22 cellular contexts compared by ENCODE assay signal in the genomic region with DNA sequence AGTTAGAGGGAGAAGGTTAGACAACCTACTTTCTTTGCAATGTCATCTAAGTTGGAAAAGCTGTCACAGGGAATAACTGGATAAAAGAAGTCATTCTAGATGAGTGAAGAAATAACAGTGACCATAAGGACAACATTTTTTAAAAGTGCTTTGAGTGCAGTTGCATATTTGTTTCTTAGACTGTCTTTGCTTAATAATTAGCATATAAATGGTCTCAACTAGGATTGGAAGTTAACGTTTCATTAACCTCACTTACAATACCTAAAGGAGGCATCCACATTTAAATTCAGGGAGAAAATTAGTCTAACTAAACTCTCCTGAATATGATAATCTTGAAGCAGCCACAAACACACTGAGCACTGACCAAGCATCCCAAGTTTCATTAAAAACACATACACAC.
DNase-seq lines count a peak whose midpoint lies in the region; ATAC-seq and TF ChIP-seq lines count a peak whose summit lies in the region.
"Had no signal": no experiment of that assay in that cellular context is flagged by ENCODE, and none has a peak within 500 bp of the region (broad histone marks: within the 10 kb centered on the region; RNA-seq: fewer than 3 reads in every experiment).

No MANE protein-coding gene starts in this region.

- no peaks in the 10 kb centered on the region for H4K20me1 ChIP-seq in neural progenitor cell (ENCODE audit: low read depth)

- CTCF ChIA-PET in WTC11 (lab: Charles Lee) (no interaction called here), RWPE1 (lab: Yijun Ruan, JAX) (no interaction called here)

- H3K9me3 Mint-ChIP-seq in WTC11 (peaks cover 29% of the 10 kb centered on the region), neural progenitor cell (peaks cover 9% of the 10 kb centered on the region)

- no peak overlapping the region for H3K4me2 ChIP-seq in neural progenitor cell
- H3K4me2 ChIP-seq: SK-N-SH had no signal

- POLR2A ChIA-PET in WTC11 (lab: Charles Lee), result no interaction called here
- POLR2A ChIA-PET in RWPE1 (lab: Yijun Ruan, JAX; ENCODE audit: low non-redundant PET), result no interaction called here

- TF ChIP-seq POLR2A in body of pancreas (IDR thresholded peaks at IDR 0.05), result no peak

- H3K27me3 Mint-ChIP-seq in WTC11 (ENCODE audit: low read depth), result no peaks in the 10 kb centered on the region
- H3K27me3 Mint-ChIP-seq in neural progenitor cell (ENCODE audit: insufficient read depth, low read depth), result no peaks in the 10 kb centered on the region
- H3K27me3 Mint-ChIP-seq: IgD-negative memory B cell, T-cell had no signal

- WGBS in body of pancreas, 2 donors, result 34 to 38% methylated on average over 1 of the region's 1 CpG

- no peaks in the 10 kb centered on the region for H3F3A ChIP-seq in neural progenitor cell (ENCODE audit: low read depth)

- no peak for TF ChIP-seq CTCF in WTC11 (IDR thresholded peaks at IDR 0.05)
- no peak for TF ChIP-seq CTCF in neural progenitor cell (IDR thresholded peaks at IDR 0.05)
- no peak for TF ChIP-seq CTCF in RWPE1 (conservative IDR thresholded peaks at IDR 0.05; ENCODE audit: low read depth)
- TF ChIP-seq CTCF in body of pancreas (IDR thresholded peaks at IDR 0.05), result no peak

- H3K4me1 ChIP-seq in ACC112 (ENCODE audit: control insufficient read depth, insufficient read depth, low read length, unreplicated experiment) (no peaks in the 10 kb centered on the region), HUES6 (ENCODE audit: control insufficient read depth, insufficient read depth, low read length) (peaks cover 11% of the 10 kb centered on the region; the same call in 1 of the 2 replicates), neural progenitor cell (no peaks in the 10 kb centered on the region), body of pancreas (no peaks in the 10 kb centered on the region)

- H3K4me3 Mint-ChIP-seq in WTC11 (no peak overlapping the region), neural progenitor cell (no peak overlapping the region)
- H3K4me3 Mint-ChIP-seq: IgD-negative memory B cell, T-cell had no signal

- intact Hi-C loops in body of pancreas (cut with DNase I), result no loop called here

- H3K9me3 ChIP-seq in HUES6 (ENCODE audit: control insufficient read depth, insufficient read depth, low read depth, low read length), result peaks cover 22% of the 10 kb centered on the region
- no peaks in the 10 kb centered on the region for H3K9me3 ChIP-seq in neural progenitor cell (ENCODE audit: low read depth)
- H3K9me3 ChIP-seq in body of pancreas, result no peaks in the 10 kb centered on the region
- H3K9me3 ChIP-seq: SK-N-SH had no signal

- H2AFZ ChIP-seq in ACC112 (ENCODE audit: low read length, unreplicated experiment) (peak overlapping the region; percentile 23), neural progenitor cell (replicated peaks) (peak overlapping the region; percentile 1)

- H3K27me3 ChIP-seq in ACC112 (ENCODE audit: insufficient read depth, low read length) (no peaks in the 10 kb centered on the region), HUES6 (ENCODE audit: control insufficient read depth, insufficient read depth, low read length) (no peaks in the 10 kb centered on the region), neural progenitor cell (no peaks in the 10 kb centered on the region), body of pancreas (no peaks in the 10 kb centered on the region)

- DNase-seq in WTC11 (ENCODE audit: low spot score) (no peak), neural progenitor cell (ENCODE audit: low spot score) (no peak), RWPE1 (ENCODE audit: low spot score) (no peak), body of pancreas (no peak)
- no peak for DNase-seq in activated naive CD4-positive, alpha-beta T cell treated with Interleukin-2 at 50 U/mL for 16 hours
- DNase-seq: 8988T, H7, NCI-H1694, NCI-H2081, NCI-H2171 treated with DMSO at 0.1 percent for 48 hours, NCI-H524 treated with DMSO at 0.1 percent for 48 hours, NCI-H82, RPMI8226, SHP77 treated with DMSO at 0.1 percent for 48 hours, SK-N-SH, T-cell had no signal

- peaks cover 36% of the 10 kb centered on the region for H3K4me1 Mint-ChIP-seq in WTC11
- peaks cover 9% of the 10 kb centered on the region for H3K4me1 Mint-ChIP-seq in neural progenitor cell
- H3K4me1 Mint-ChIP-seq: IgD-negative memory B cell, T-cell had no signal

- peaks cover 36% of the 10 kb centered on the region for H3K36me3 Mint-ChIP-seq in WTC11
- no peaks in the 10 kb centered on the region for H3K36me3 Mint-ChIP-seq in neural progenitor cell
- H3K36me3 Mint-ChIP-seq: IgD-negative memory B cell, T-cell had no signal

- H3K79me2 ChIP-seq in ACC112 (ENCODE audit: control insufficient read depth, insufficient read depth, low read length, unreplicated experiment), result no peaks in the 10 kb centered on the region
- H3K79me2 ChIP-seq in neural progenitor cell (ENCODE audit: low read depth), result no peaks in the 10 kb centered on the region

- H3K9ac ChIP-seq in HUES6 (ENCODE audit: low read length) (no peak overlapping the region), neural progenitor cell (no peak overlapping the region)
- H3K9ac ChIP-seq: SK-N-SH had no signal

- no peaks in the 10 kb centered on the region for H3K36me3 ChIP-seq in ACC112 (ENCODE audit: insufficient read depth, low read length)
- no peaks in the 10 kb centered on the region for H3K36me3 ChIP-seq in HUES6 (ENCODE audit: control insufficient read depth, insufficient read depth, low read length)
- H3K36me3 ChIP-seq in neural progenitor cell, result no peaks in the 10 kb centered on the region
- H3K36me3 ChIP-seq in body of pancreas (replicated peaks in 1 of 2; ENCODE audit: insufficient read depth in 1 of 2, low read depth in 2 of 2), result no peaks in the 10 kb centered on the region

- no peak overlapping the region for H3K27ac ChIP-seq in ACC112 (ENCODE audit: low read depth, low read length)
- peak overlapping the region; percentile 78; the same call in 1 of the 2 replicates for H3K27ac ChIP-seq in HUES6 (ENCODE audit: low read depth, low read length)
- H3K27ac ChIP-seq in neural progenitor cell, result no peak overlapping the region
- no peak overlapping the region for H3K27ac ChIP-seq in RWPE1
- H3K27ac ChIP-seq in body of pancreas, result no peak overlapping the region
- H3K27ac ChIP-seq: C4-2B, HL-60 had no signal

- peak; percentile 30; the same call in 1 of the 2 replicates for ATAC-seq in WTC11
- ATAC-seq in body of pancreas, result no peak
- ATAC-seq in GM19452 (IDR thresholded peaks at IDR 0.05; ENCODE audit: unreplicated experiment), result no peak
- ATAC-seq: T-cell had no signal

- H3K27ac Mint-ChIP-seq in WTC11 (peak overlapping the region; percentile 92), neural progenitor cell (no peak overlapping the region)
- H3K27ac Mint-ChIP-seq: IgD-negative memory B cell, T-cell had no signal

- H3K4me3 ChIP-seq in ACC112 (ENCODE audit: low read depth, low read length), result no peak overlapping the region
- H3K4me3 ChIP-seq in HUES6 (ENCODE audit: low read depth, low read length), result no peak overlapping the region
- no peak overlapping the region for H3K4me3 ChIP-seq in neural progenitor cell
- no peak overlapping the region for H3K4me3 ChIP-seq in body of pancreas

TF ChIP-seq in WTC11, 78 proteins besides CTCF, POLR2A, EP300 and RAD21:
- TF ChIP-seq OVOL2 (CRISPR knock-in tag; IDR thresholded peaks at IDR 0.05; ENCODE audit: borderline replicate concordance) (no peak), TEAD1 (CRISPR knock-in tag; IDR thresholded peaks at IDR 0.05) (no peak), ZSCAN18 (CRISPR knock-in tag; IDR thresholded peaks at IDR 0.05) (no peak)
